ENCODE assay signal across 24 cellular contexts in the genomic region with DNA sequence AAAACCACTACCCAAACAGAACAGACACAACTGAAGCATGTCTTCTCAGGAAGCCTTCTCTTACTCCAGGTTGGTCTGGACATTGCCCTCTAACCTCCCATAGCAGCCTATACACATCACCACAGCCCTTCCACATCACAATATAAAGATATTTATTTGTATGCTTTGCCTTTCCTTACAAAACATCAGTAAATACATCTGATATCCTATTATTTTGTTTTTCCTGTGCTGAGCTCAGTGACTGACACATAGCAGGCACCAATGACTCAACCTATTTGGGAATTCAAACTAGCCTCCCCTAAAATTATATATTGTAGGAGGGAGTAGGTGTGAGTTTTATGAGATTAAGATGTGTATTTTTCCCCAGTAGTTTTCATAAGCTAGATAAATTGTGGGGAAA. TPM values are rescaled to one million over a fixed set of nuclear protein-coding genes. Genes with fewer than 3 reads are reported as not detected.
DNase-seq lines count a peak whose midpoint lies in the region; ATAC-seq, FAIRE-seq and TF ChIP-seq lines count a peak whose summit lies in the region.
"Had no signal": no experiment of that assay in that cellular context is flagged by ENCODE, and none has a peak within 500 bp of the region (broad histone marks: within the 10 kb centered on the region; RNA-seq: fewer than 3 reads in every experiment).

No MANE protein-coding gene starts in this region.

- no peak for TF ChIP-seq POLR2A in stomach (IDR thresholded peaks at IDR 0.05)

- H3K27me3 ChIP-seq in bronchial epithelial cell (ENCODE audit: control insufficient read depth, insufficient read depth, low read length) = no peaks in the 10 kb centered on the region
- H3K27me3 ChIP-seq in mesenchymal stem cell (ENCODE audit: control insufficient read depth in 1 of 2, insufficient read depth in 1 of 2, low read length in 2 of 2) = no peaks in the 10 kb centered on the region
- H3K27me3 ChIP-seq in stomach = no peaks in the 10 kb centered on the region
- H3K27me3 ChIP-seq in GM23248 (replicated peaks; ENCODE audit: insufficient read depth) = no peaks in the 10 kb centered on the region
- H3K27me3 ChIP-seq: colonic mucosa had no signal

- POLR2A ChIA-PET in HEK293 (lab: Yijun Ruan, JAX) = no interaction called here

- no peak for FAIRE-seq in bronchial epithelial cell (lab: Jason Lieb, UNC)
- FAIRE-seq: urothelium cell line had no signal

- H2BK15ac ChIP-seq in mesenchymal stem cell (ENCODE audit: low read depth, poor library complexity, severe bottlenecking) = no peak overlapping the region

- H3K9me3 ChIP-seq in HEK293 (ENCODE audit: control insufficient read depth, insufficient read depth, low read depth, low read length) (no peaks in the 10 kb centered on the region), mesenchymal stem cell (ENCODE audit: control insufficient read depth, low read length) (no peaks in the 10 kb centered on the region), stomach (no peaks in the 10 kb centered on the region), GM23248 (ENCODE audit: low read depth) (no peaks in the 10 kb centered on the region)
- H3K9me3 ChIP-seq: colonic mucosa had no signal

- H4K8ac ChIP-seq in mesenchymal stem cell (ENCODE audit: low read length) = no peak overlapping the region

- in situ Hi-C loops in GM23248 (cut with MboI) = no loop called here

- H2BK5ac ChIP-seq in mesenchymal stem cell (ENCODE audit: low read depth, low read length, poor library complexity, severe bottlenecking) = no peak overlapping the region

- DNase-seq in bronchial epithelial cell (ENCODE audit: low read depth) (peak; percentile 29), mesenchymal stem cell (no peak), stomach (no peak), NOMO-1 treated with DMSO at 0.1 percent for 48 hours (lab: John Stamatoyannopoulos, UW; ENCODE audit: unreplicated experiment) (no peak), GM23248 (no peak)
- no peak for DNase-seq in activated CD4-positive, alpha-beta T cell treated with anti-CD3 and anti-CD28 coated beads for 1 hour
- DNase-seq: activated CD4-positive, alpha-beta T cell treated with anti-CD3 and anti-CD28 coated beads, Interleukin-2, amount 10 ng/mL, durations not matched to agents 24 days and 14 days; activated CD8-positive, alpha-beta memory T cell treated with anti-CD3 and anti-CD28 coated beads, Interleukin-2, amount 10 ng/mL, durations not matched to agents 7 days and 5 days; C1 segment of cervical spinal cord; Calu3; colonic mucosa; endodermal cell; H9; left cardiac atrium; NCI-H446; stimulated activated CD4-positive, alpha-beta T cell treated with anti-CD3 and anti-CD28 coated beads, Interleukin-4, amount 100 ng/mL, for 24 hours; stimulated activated naive CD4-positive, alpha-beta T cell treated with Interleukin-2 at 50 U/mL for 16 hours; T-helper 2 cell had no signal

- H3F3A ChIP-seq in GM23248 (ENCODE audit: insufficient read depth) = peaks cover 11% of the 10 kb centered on the region

- H3K4me2 ChIP-seq in mesenchymal stem cell (ENCODE audit: low read length, poor library complexity, severe bottlenecking) (no peak overlapping the region), GM23248 (ENCODE audit: unreplicated experiment) (no peak overlapping the region)

- H2AFZ ChIP-seq in mesenchymal stem cell (ENCODE audit: low read depth, low read length) (no peak overlapping the region), GM23248 (no peak overlapping the region)

- H4K20me1 ChIP-seq in GM23248 (ENCODE audit: insufficient read depth) = no peaks in the 10 kb centered on the region

- H4K91ac ChIP-seq in mesenchymal stem cell (ENCODE audit: low read length) = no peak overlapping the region

- H3K27ac ChIP-seq in HEK293 (ENCODE audit: extremely low read depth, low read depth, low read length) (no peak overlapping the region), mesenchymal stem cell (ENCODE audit: low read length, poor library complexity, severe bottlenecking) (no peak overlapping the region), stomach (peak overlapping the region in 3 of 5 donors; percentile 41 to 69 (median 60)), GM23248 (no peak overlapping the region)
- H3K27ac ChIP-seq: colonic mucosa had no signal

- H3K9me2 ChIP-seq in GM23248 (ENCODE audit: insufficient read depth) = no peaks in the 10 kb centered on the region

- intact Hi-C loops in stomach (cut with DNase I; ENCODE audit: low total_unique reads) = no loop called here

- H3K79me2 ChIP-seq in GM23248 (ENCODE audit: insufficient read depth) = no peaks in the 10 kb centered on the region

- no peak overlapping the region for H3K18ac ChIP-seq in mesenchymal stem cell (ENCODE audit: low read depth in 1 of 2, low read length in 2 of 2)

- no peak overlapping the region for H3K4me3 ChIP-seq in HEK293 (ENCODE audit: low read depth, low read length)
- H3K4me3 ChIP-seq in bronchial epithelial cell (ENCODE audit: low read depth, low read length) = no peak overlapping the region
- H3K4me3 ChIP-seq in mesenchymal stem cell (ENCODE audit: insufficient read depth in 1 of 2, low read depth in 1 of 2, low read length in 2 of 2) = no peak overlapping the region
- H3K4me3 ChIP-seq in stomach = no peak overlapping the region
- no peak overlapping the region for H3K4me3 ChIP-seq in GM23248
- H3K4me3 ChIP-seq: colonic mucosa, SK-N-MC had no signal

- peak overlapping the region; percentile 53 for H3K9ac ChIP-seq in mesenchymal stem cell (ENCODE audit: low read length)
- no peak overlapping the region for H3K9ac ChIP-seq in GM23248

- H2AK5ac ChIP-seq in mesenchymal stem cell (ENCODE audit: low read length, severe bottlenecking) = no peak overlapping the region

- ATAC-seq in GM18868 (IDR thresholded peaks at IDR 0.05; ENCODE audit: unreplicated experiment) = no peak
- ATAC-seq: activated CD8-positive, alpha-beta memory T cell treated with anti-CD3 and anti-CD28 coated beads, Interleukin-2, amount 10 ng/mL, durations not matched to agents 7 days and 5 days; Panc1 had no signal

- no peak overlapping the region for H3K4ac ChIP-seq in mesenchymal stem cell (ENCODE audit: low read depth in 1 of 2, low read length in 2 of 2)

- CTCF ChIA-PET in HEK293 (lab: Yijun Ruan, JAX) = interaction anchor here (0.6 kb wide), 1 partner anchor 936 kb away, joined by 4 read pairs; no protein-coding TSS in a partner anchor

- TF ChIP-seq EP300 in stomach (IDR thresholded peaks at IDR 0.05) = no peak

- no peak for TF ChIP-seq CTCF in HEK293 (tag by site-specific recombination; IDR thresholded peaks at IDR 0.05)
- TF ChIP-seq CTCF in bronchial epithelial cell (IDR thresholded peaks at IDR 0.05; ENCODE audit: insufficient read depth, low read length, severe bottlenecking) = no peak
- TF ChIP-seq CTCF in stomach (IDR thresholded peaks at IDR 0.05) = no peak

- H2BK120ac ChIP-seq in mesenchymal stem cell (ENCODE audit: low read depth, low read length) = no peak overlapping the region

- H3K4me1 ChIP-seq in HEK293 (ENCODE audit: control insufficient read depth, insufficient read depth, low read length) (no peaks in the 10 kb centered on the region; the same call in 1 of the 2 replicates), mesenchymal stem cell (ENCODE audit: control insufficient read depth, insufficient read depth, low read depth, low read length) (peaks cover 1% of the 10 kb centered on the region), stomach (peaks cover 16 to 76% (median 38%) of the 10 kb centered on the region in 4 donors), GM23248 (ENCODE audit: insufficient read depth) (peaks cover 12% of the 10 kb centered on the region; the same call in 1 of the 2 replicates)
- H3K4me1 ChIP-seq: colonic mucosa had no signal

- no peak overlapping the region for H2BK12ac ChIP-seq in mesenchymal stem cell (ENCODE audit: low read length in 2 of 2)

- H3K36me3 ChIP-seq in HEK293 (ENCODE audit: control insufficient read depth in 2 of 2, insufficient read depth in 1 of 2, low read length in 2 of 2) (no peaks in the 10 kb centered on the region), bronchial epithelial cell (ENCODE audit: control insufficient read depth, insufficient read depth, low read length) (no peaks in the 10 kb centered on the region), mesenchymal stem cell (ENCODE audit: control insufficient read depth in 1 of 2, insufficient read depth in 2 of 2, low read depth in 1 of 2, low read length in 2 of 2) (no peaks in the 10 kb centered on the region), stomach (no peaks in the 10 kb centered on the region), GM23248 (ENCODE audit: low read depth) (no peaks in the 10 kb centered on the region)
- H3K36me3 ChIP-seq: colonic mucosa had no signal

- no peak overlapping the region for H3K14ac ChIP-seq in mesenchymal stem cell (ENCODE audit: low read length in 2 of 2)

- H3K23ac ChIP-seq in mesenchymal stem cell (ENCODE audit: low read length in 2 of 2) = no peak overlapping the region

- no peaks in the 10 kb centered on the region for H3K79me1 ChIP-seq in mesenchymal stem cell (replicated peaks; ENCODE audit: low read length, poor library complexity, severe bottlenecking)

TF ChIP-seq in HEK293, 187 proteins besides CTCF, POLR2A, EP300 and RAD21 (continues in another document):
- TF ChIP-seq SP7 (tag by site-specific recombination; IDR thresholded peaks at IDR 0.05) = 0 out of 2 replicates have a peak, but pooled peaks have one; percentile 13
- TF ChIP-seq HOXD13 (CRISPR knock-in tag; IDR thresholded peaks at IDR 0.05; ENCODE audit: borderline replicate concordance) = no peak
- no peak for TF ChIP-seq ZNF555 (tag by site-specific recombination; conservative IDR thresholded peaks at IDR 0.05)
- TF ChIP-seq SP2 (tag by site-specific recombination; IDR thresholded peaks at IDR 0.05) = no peak

RNA-seq across cellular contexts. Expression of a gene that starts 28.8 kb away (rescaled TPM):
- 1.0 and 1.1 TPM in 2 replicates for total RNA-seq in bronchial epithelial cell
- polyA plus RNA-seq in mesenchymal stem cell (2013, experiment 1 of 2) = 7.2 TPM
- polyA plus RNA-seq in mesenchymal stem cell (2013, experiment 2 of 2) = 8.0 TPM
- total RNA-seq in stomach = 100 to 1,000 TPM in 3 of 5 donors, 10 to 100 TPM in 2; 60.7 to 147 (median 104) TPM
- polyA plus RNA-seq in stomach = 10 to 100 TPM; 21.3 to 72.3 (median 65.5) TPM
- total RNA-seq in GM23248 (2014; rRNA removed; shearing (Covaris generic)) = 0.25 TPM in 1 of 2 replicates, not detected in the other
- 0.15 and 0.28 TPM in 2 replicates for polyA plus RNA-seq in GM23248 (2016; fragmentation: Nextera tagmentation; extraction: Ambion mirVana)
- total RNA-seq: H9, MCF 10A had no signal

Comparison
In these comparisons a context has a peak if more than half of its experiments do, and no peak if none do; other contexts are left out.
1. H3K27ac ChIP-seq: peak in stomach (3 of 5); none in HEK293 (single experiment), mesenchymal stem cell (single experiment) and GM23248 (single experiment).
2. RNA of a gene that starts 28.8 kb away (total RNA-seq): 60.7 to 147 TPM in stomach; 1.0 to 1.1 TPM in bronchial epithelial cell and 0.25 TPM in GM23248; every median in the first group is over 10 times any median in the second.